In genomic region chr2:39696838-39697237, GRCh38 we compare ENCODE assay signal across 7 cellular contexts. TPM values are rescaled to one million over a fixed set of nuclear protein-coding genes. Genes with fewer than 3 reads are reported as not detected.
DNase-seq lines count a peak whose midpoint lies in the region; ATAC-seq and TF ChIP-seq lines count a peak whose summit lies in the region.

No MANE protein-coding gene starts in this region.

- no peak overlapping the region for H3K27ac Mint-ChIP-seq in activated T-cell treated with anti-CD3 and anti-CD28 coated beads, Interleukin-2, amount 50 U/mL, for 72 hours
- H3K27ac Mint-ChIP-seq in CD4-positive, alpha-beta T cell = no peak overlapping the region

- peaks cover 5 to 12% of the 10 kb centered on the region in 2 donors for H3K36me3 Mint-ChIP-seq in activated T-cell treated with anti-CD3 and anti-CD28 coated beads, Interleukin-2, amount 50 U/mL, for 72 hours (ENCODE audit: insufficient read depth in 2 of 2)
- no peaks in the 10 kb centered on the region for H3K36me3 Mint-ChIP-seq in CD4-positive, alpha-beta T cell (ENCODE audit: low read depth)

- TF ChIP-seq CTCF in thoracic aorta (IDR thresholded peaks at IDR 0.05) = peak; percentile 38
- TF ChIP-seq CTCF in CD4-positive, alpha-beta T cell (IDR thresholded peaks at IDR 0.05) = no peak

- H3K27me3 Mint-ChIP-seq in activated T-cell treated with anti-CD3 and anti-CD28 coated beads, Interleukin-2, amount 50 U/mL, for 72 hours (ENCODE audit: low read depth) = peaks cover 18% of the 10 kb centered on the region
- H3K27me3 Mint-ChIP-seq in CD4-positive, alpha-beta T cell = no peaks in the 10 kb centered on the region

- peak; percentile 73 to 74 for ATAC-seq in left cardiac atrium
- no peak for ATAC-seq in thoracic aorta (ENCODE audit: insufficient number of reproducible peaks, low FRiP score, low read depth)
- no peak for ATAC-seq in activated T-cell treated with anti-CD3 and anti-CD28 coated beads, Interleukin-2, amount 50 U/mL, for 72 hours (replicated peaks in 1 of 2)
- no peak for ATAC-seq in GM19463 (IDR thresholded peaks at IDR 0.05; ENCODE audit: unreplicated experiment)
- ATAC-seq in CD4-positive, alpha-beta T cell (ENCODE audit: poor library complexity) = no peak

- POLR2A ChIA-PET in CD4-positive, alpha-beta T cell (lab: Charles Lee) = no interaction called here

- no peaks in the 10 kb centered on the region for H3K4me1 Mint-ChIP-seq in activated T-cell treated with anti-CD3 and anti-CD28 coated beads, Interleukin-2, amount 50 U/mL, for 72 hours (ENCODE audit: low read depth)
- no peaks in the 10 kb centered on the region for H3K4me1 Mint-ChIP-seq in CD4-positive, alpha-beta T cell (ENCODE audit: low read depth)

- no peak overlapping the region for H3K4me3 ChIP-seq in SJSA1
- peak overlapping the region; percentile 11 for H3K4me3 ChIP-seq in thoracic aorta

- H3K9me3 Mint-ChIP-seq in activated T-cell treated with anti-CD3 and anti-CD28 coated beads, Interleukin-2, amount 50 U/mL, for 72 hours = peaks cover 9 to 16% of the 10 kb centered on the region in 2 donors
- peaks cover 5% of the 10 kb centered on the region for H3K9me3 Mint-ChIP-seq in CD4-positive, alpha-beta T cell

- H3K4me3 Mint-ChIP-seq in activated T-cell treated with anti-CD3 and anti-CD28 coated beads, Interleukin-2, amount 50 U/mL, for 72 hours = no peak overlapping the region
- H3K4me3 Mint-ChIP-seq in CD4-positive, alpha-beta T cell = no peak overlapping the region

- peak; percentile 43 for DNase-seq in HT1080 (ENCODE audit: low read depth)
- DNase-seq in SJSA1 (ENCODE audit: low read depth in 1 of 2, low spot score in 2 of 2) = no peak
- DNase-seq in left cardiac atrium = no peak
- no peak for DNase-seq in thoracic aorta (ENCODE audit: low spot score)
- DNase-seq in activated T-cell treated with anti-CD3 and anti-CD28 coated beads, Interleukin-2, amount 50 U/mL, for 72 hours = no peak
- no peak for DNase-seq in CD4-positive, alpha-beta T cell

- H3K27ac ChIP-seq in SJSA1 = peak overlapping the region; percentile 72
- peak overlapping the region; percentile 30 to 68 for H3K27ac ChIP-seq in thoracic aorta
- H3K27ac ChIP-seq in CD4-positive, alpha-beta T cell (ENCODE audit: low read depth, low read length) = no peak overlapping the region

- H3K27me3 ChIP-seq in SJSA1 (replicated peaks) (no peaks in the 10 kb centered on the region), thoracic aorta (replicated peaks; ENCODE audit: insufficient read depth) (no peaks in the 10 kb centered on the region)
- H3K27me3 ChIP-seq in CD4-positive, alpha-beta T cell (ENCODE audit: control insufficient read depth, insufficient read depth, low read length) = no peaks in the 10 kb centered on the region

- no peaks in the 10 kb centered on the region for H3K9me3 ChIP-seq in SJSA1 (replicated peaks)
- H3K9me3 ChIP-seq in thoracic aorta = peaks cover 8% of the 10 kb centered on the region
- H3K9me3 ChIP-seq in CD4-positive, alpha-beta T cell (ENCODE audit: control insufficient read depth, low read length) = peaks cover 12% of the 10 kb centered on the region

- peaks cover 27% of the 10 kb centered on the region for H3K4me1 ChIP-seq in SJSA1 (replicated peaks)
- H3K4me1 ChIP-seq in thoracic aorta (ENCODE audit: control insufficient read depth in 1 of 2, low read depth in 2 of 2) = peaks cover 4 to 31% of the 10 kb centered on the region in 2 donors

- intact Hi-C loops in left cardiac atrium (cut with DNase I) = loop anchor here in 1 of 2 donors (2.0 to 5.0 kb wide), 3 partner anchors 104 to 320 kb away; no protein-coding TSS in a partner anchor
- intact Hi-C loops in CD4-positive, alpha-beta T cell (cut with DNase I, micrococcal nuclease) = no loop called here

- CTCF ChIA-PET in CD4-positive, alpha-beta T cell (lab: Charles Lee) = no interaction called here

- H3K36me3 ChIP-seq in SJSA1 = no peaks in the 10 kb centered on the region
- H3K36me3 ChIP-seq in thoracic aorta = no peaks in the 10 kb centered on the region

RNA-seq across cellular contexts. Expression of gene TMEM178A, which starts 31.1 kb away (rescaled TPM):
- total RNA-seq in HT1080 (2014; rRNA removed; shearing (Covaris generic)) = not detected in 2 replicates
- polyA plus RNA-seq in HT1080 (2015; cell fraction: cytosol; rRNA removed) = 0.14 and 0.28 TPM in 2 replicates
- 2.9 and 3.1 TPM in 2 replicates for polyA plus RNA-seq in HT1080 (2015; cell fraction: nucleus; rRNA removed)
- total RNA-seq in SJSA1 (2014; rRNA removed; shearing (Covaris generic)) = 0.13 and 0.41 TPM in 2 replicates
- total RNA-seq in left cardiac atrium (1 to 10 TPM; 2.0 to 5.4 TPM), thoracic aorta (1 to 10 TPM; 5.4 to 6.5 TPM)
- total RNA-seq in activated T-cell treated with anti-CD3 and anti-CD28 coated beads, Interleukin-2, amount 50 U/mL, for 72 hours = 1 to 10 TPM; 1.5 to 1.9 TPM
- total RNA-seq in CD4-positive, alpha-beta T cell = under 1 TPM; 0.22 to 0.53 TPM

Comparison
In these comparisons a context has a peak if more than half of its experiments do, and no peak if none do; other contexts are left out.
1. ATAC-seq: peak in left cardiac atrium (2 of 2); none in thoracic aorta (single experiment), activated T-cell treated with anti-CD3 and anti-CD28 coated beads, Interleukin-2, amount 50 U/mL, for 72 hours (0 of 2), GM19463 (single experiment) and CD4-positive, alpha-beta T cell (single experiment).